ENCODE assay signal across 19 cellular contexts in genomic region chr4:41334182-41334581, GRCh38.
DNase-seq lines count a peak whose midpoint lies in the region; TF ChIP-seq lines count a peak whose summit lies in the region.
"Had no signal": no experiment of that assay in that cellular context is flagged by ENCODE, and none has a peak within 500 bp of the region (broad histone marks: within the 10 kb centered on the region; RNA-seq: fewer than 3 reads in every experiment).

No MANE protein-coding gene starts in this region.

- no TSS peak for BruUV-seq in MCF 10A (replicated peaks; lab: Mats Ljungman, UMichigan)

- no peaks in the 10 kb centered on the region for H3K27me3 Mint-ChIP-seq in MCF 10A (ENCODE audit: insufficient read depth, unreplicated experiment)

- DNase-seq in T47D (ENCODE audit: low read depth in 1 of 2, low spot score in 1 of 2) (peak; percentile 21 to 90), MCF 10A (ENCODE audit: unreplicated experiment) (no peak), NCI-H748 treated with DMSO at 0.1 percent for 48 hours (lab: John Stamatoyannopoulos, UW) (peak; percentile 55), islet precursor cell (peak; percentile 64), ureter (ENCODE audit: low spot score) (peak; percentile 48), erythroblast (lab: John Stamatoyannopoulos, UW) (no peak), activated gamma-delta T cell (lab: John Stamatoyannopoulos, UW) (no peak), cerebellum (ENCODE audit: low spot score) (no peak)
- DNase-seq: activated B cell treated with CpG ODN at 0.5 μM for 24 hours; activated CD4-positive, alpha-beta memory T cell treated with anti-CD3 and anti-CD28 coated beads for 36 hours; activated naive CD4-positive, alpha-beta T cell treated with Interleukin-2 at 50 U/mL for 16 hours; gastrocnemius medialis; GDM1; kidney; naive B cell; NCI-H1930; sigmoid colon had no signal

- no peaks in the 10 kb centered on the region for H3K4me1 Mint-ChIP-seq in MCF 10A (ENCODE audit: insufficient read depth, unreplicated experiment)
- H3K4me1 Mint-ChIP-seq: activated B cell treated with CpG ODN at 0.5 μM for 24 hours, IgD-negative memory B cell, memory B cell, naive B cell had no signal

- no peak for TF ChIP-seq POLR2A in erythroblast (IDR thresholded peaks at IDR 0.05; ENCODE audit: low read length)

- H3K4me3 Mint-ChIP-seq in MCF 10A (ENCODE audit: unreplicated experiment) = no peak overlapping the region
- H3K4me3 Mint-ChIP-seq: activated B cell treated with CpG ODN at 0.5 μM for 24 hours; activated CD4-positive, alpha-beta memory T cell treated with anti-CD3 and anti-CD28 coated beads for 36 hours; IgD-negative memory B cell; memory B cell; naive B cell had no signal

- POLR2A ChIA-PET in MCF 10A (lab: Yijun Ruan, JAX) = interaction anchor here (0.6 kb wide), 1 partner anchor 8 kb away, joined by 3 read pairs; no protein-coding TSS in a partner anchor

- CTCF ChIA-PET in MCF 10A (lab: Yijun Ruan, JAX) = no interaction called here

- intact Hi-C loops in MCF 10A (cut with micrococcal nuclease) = no loop called here

- in situ Hi-C loops in T47D (cut with HindIII; ENCODE audit: low pct_unique_long_range_greater_than_20kb, low sequenced_read_pairs) = no loop called here

- H3K36me3 Mint-ChIP-seq in MCF 10A (ENCODE audit: insufficient read depth, unreplicated experiment) = no peaks in the 10 kb centered on the region
- H3K36me3 Mint-ChIP-seq: activated CD4-positive, alpha-beta memory T cell treated with anti-CD3 and anti-CD28 coated beads for 36 hours; IgD-negative memory B cell; memory B cell; naive B cell had no signal

- H3K9me3 Mint-ChIP-seq in MCF 10A (ENCODE audit: unreplicated experiment) = no peaks in the 10 kb centered on the region
- H3K9me3 Mint-ChIP-seq: activated B cell treated with CpG ODN at 0.5 μM for 24 hours, memory B cell had no signal

- no peak for TF ChIP-seq CTCF in MCF 10A (IDR thresholded peaks at IDR 0.05; ENCODE audit: unreplicated experiment)

- no peak overlapping the region for H3K27ac Mint-ChIP-seq in MCF 10A (ENCODE audit: low read depth, unreplicated experiment)
- H3K27ac Mint-ChIP-seq: activated B cell treated with CpG ODN at 0.5 μM for 24 hours; activated CD4-positive, alpha-beta memory T cell treated with anti-CD3 and anti-CD28 coated beads for 36 hours; IgD-negative memory B cell; memory B cell; naive B cell had no signal

Comparison
In these comparisons a context has a peak if more than half of its experiments do, and no peak if none do; other contexts are left out.
1. DNase-seq: peak in T47D (2 of 2), NCI-H748 treated with DMSO at 0.1 percent for 48 hours (single experiment), islet precursor cell (single experiment) and ureter (single experiment); none in MCF 10A (single experiment), erythroblast (0 of 2), activated gamma-delta T cell (single experiment) and cerebellum (single experiment).